1 cellular context compared by ENCODE assay signal in genomic region chr5:154369682-154370081, GRCh38.
TF ChIP-seq lines count a peak whose summit lies in the region.

No MANE protein-coding gene starts in this region.

TF ChIP-seq in WTC11, 78 proteins besides CTCF, POLR2A, EP300 and RAD21 (continued from another document):
- no peak for TF ChIP-seq ZNF532 (CRISPR knock-in tag; IDR thresholded peaks at IDR 0.05; ENCODE audit: borderline replicate concordance)
- TF ChIP-seq ETV6 (CRISPR knock-in tag; IDR thresholded peaks at IDR 0.05) = no peak
- no peak for TF ChIP-seq ZNF219 (CRISPR knock-in tag; IDR thresholded peaks at IDR 0.05; ENCODE audit: borderline replicate concordance)
- TF ChIP-seq ZNF671 (CRISPR knock-in tag; IDR thresholded peaks at IDR 0.05) = no peak
- no peak for TF ChIP-seq JUN (CRISPR knock-in tag; IDR thresholded peaks at IDR 0.05)
- TF ChIP-seq MLX (CRISPR knock-in tag; IDR thresholded peaks at IDR 0.05) = no peak
- no peak for TF ChIP-seq NR3C1 (CRISPR knock-in tag; conservative IDR thresholded peaks at IDR 0.05; ENCODE audit: low read depth)
- no peak for TF ChIP-seq KAT7 (CRISPR knock-in tag; IDR thresholded peaks at IDR 0.05; ENCODE audit: borderline replicate concordance)
- TF ChIP-seq CBFB (CRISPR knock-in tag; IDR thresholded peaks at IDR 0.05; ENCODE audit: low read depth) = no peak
- no peak for TF ChIP-seq HMGA2 (CRISPR knock-in tag; IDR thresholded peaks at IDR 0.05)
- TF ChIP-seq ZNF232 (CRISPR knock-in tag; IDR thresholded peaks at IDR 0.05) = no peak
- no peak for TF ChIP-seq USF2 (CRISPR knock-in tag; IDR thresholded peaks at IDR 0.05)
- no peak for TF ChIP-seq SP1 (CRISPR knock-in tag; conservative IDR thresholded peaks at IDR 0.05)
- TF ChIP-seq NR2C2 (CRISPR knock-in tag; IDR thresholded peaks at IDR 0.05) = no peak
